In genomic region chr21:45297329-45297728, GRCh38 we compare ENCODE assay signal across 19 cellular contexts.
"Had no signal": no experiment of that assay in that cellular context is flagged by ENCODE, and none has a peak within 500 bp of the region (broad histone marks: within the 10 kb centered on the region; RNA-seq: fewer than 3 reads in every experiment).

No MANE protein-coding gene starts in this region.

- H3K27me3 ChIP-seq: breast epithelium, esophagus squamous epithelium, suprapubic skin had no signal

- H3K9me3 ChIP-seq: breast epithelium, esophagus squamous epithelium, lower lobe of right lung, suprapubic skin had no signal

- H3K9me3 Mint-ChIP-seq: dendritic cell treated with granulocyte-macrophage colony-stimulating factor and Interleukin-4, amounts not matched to agents 40 ng/mL and 50 ng/mL, for 4 days; stimulated activated naive CD8-positive, alpha-beta T cell treated with anti-CD3 and anti-CD28 coated beads, Interleukin-15, amount 100 ng/mL, for 72 hours; WTC11 had no signal

- H3K27ac Mint-ChIP-seq: activated CD4-positive, alpha-beta T cell treated with anti-CD3 and anti-CD28 coated beads for 36 hours; dendritic cell treated with granulocyte-macrophage colony-stimulating factor and Interleukin-4, amounts not matched to agents 40 ng/mL and 50 ng/mL, for 4 days; WTC11 had no signal

- H3K4me3 ChIP-seq: breast epithelium, esophagus squamous epithelium, lower lobe of right lung, suprapubic skin had no signal

- H3K27me3 Mint-ChIP-seq: activated CD4-positive, alpha-beta T cell treated with anti-CD3 and anti-CD28 coated beads for 36 hours had no signal

- H3K4me3 Mint-ChIP-seq: activated CD4-positive, alpha-beta T cell treated with anti-CD3 and anti-CD28 coated beads for 36 hours; dendritic cell treated with granulocyte-macrophage colony-stimulating factor and Interleukin-4, amounts not matched to agents 40 ng/mL and 50 ng/mL, for 4 days; nephron; stimulated activated naive CD8-positive, alpha-beta T cell treated with anti-CD3 and anti-CD28 coated beads, Interleukin-15, amount 100 ng/mL, for 72 hours; WTC11 had no signal

- H3K27ac ChIP-seq: suprapubic skin had no signal

- H3K36me3 ChIP-seq: breast epithelium, esophagus squamous epithelium, lower lobe of right lung, suprapubic skin had no signal

- DNase-seq: activated CD4-positive, alpha-beta T cell treated with anti-CD3 and anti-CD28 coated beads for 36 hours; activated CD4-positive, alpha-beta T cell treated with anti-CD3 and anti-CD28 coated beads, Interleukin-2, amount 50 U/mL, for 48 hours; activated naive CD4-positive, alpha-beta T cell treated with anti-CD3 and anti-CD28 coated beads, Interleukin-2, amount 50 U/mL, for 16 hours; activated T-cell treated with anti-CD3 and anti-CD28 coated beads, Interleukin-2, amount 50 U/mL, for 48 hours; aorta; cerebellar nuclear complex; effector CD8-positive, alpha-beta T cell; esophagus squamous epithelium; lower lobe of right lung; midbrain; retina; stimulated activated CD4-positive, alpha-beta T cell treated with anti-CD3 and anti-CD28 coated beads, Interleukin-15, amount 100 ng/mL, for 24 hours; stimulated activated CD4-positive, alpha-beta T cell treated with anti-CD3 and anti-CD28 coated beads, Interleukin-4, amount 100 ng/mL, for 1 hour; stimulated activated naive CD8-positive, alpha-beta T cell treated with anti-CD3 and anti-CD28 coated beads, Interleukin-15, amount 100 ng/mL, for 72 hours had no signal

- H3K36me3 Mint-ChIP-seq: WTC11 had no signal

- ATAC-seq: activated CD4-positive, alpha-beta T cell treated with anti-CD3 and anti-CD28 coated beads for 36 hours; lower lobe of right lung; stimulated activated naive CD8-positive, alpha-beta T cell treated with anti-CD3 and anti-CD28 coated beads, Interleukin-15, amount 100 ng/mL, for 72 hours; WTC11 had no signal
